Comparison of ENCODE assay signal across 28 cellular contexts in the genomic region with DNA sequence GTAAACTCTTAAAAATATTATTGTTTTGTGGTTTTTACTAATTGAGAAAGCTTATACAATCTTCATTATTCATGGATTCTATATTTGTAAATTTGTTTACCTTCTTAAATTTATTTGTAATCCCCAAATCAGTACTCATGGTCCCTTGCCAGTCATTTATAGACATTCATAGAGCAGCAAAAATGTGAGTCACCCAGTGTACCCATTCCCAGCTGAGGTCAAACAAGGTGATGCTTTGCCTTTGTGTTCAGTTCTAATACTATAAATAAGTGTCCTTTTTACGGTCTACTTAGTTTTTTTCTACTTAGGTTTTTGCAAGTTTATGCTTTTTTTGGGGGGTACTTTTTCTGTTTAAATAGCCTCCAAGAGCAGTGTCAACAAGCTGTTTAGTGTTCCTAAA. TPM values are rescaled to one million over a fixed set of nuclear protein-coding genes. Genes with fewer than 3 reads are reported as not detected.
DNase-seq lines count a peak whose midpoint lies in the region; ATAC-seq and TF ChIP-seq lines count a peak whose summit lies in the region.
"Had no signal": no experiment of that assay in that cellular context is flagged by ENCODE, and none has a peak within 500 bp of the region (broad histone marks: within the 10 kb centered on the region; RNA-seq: fewer than 3 reads in every experiment).

No MANE protein-coding gene starts in this region.

- no peak for TF ChIP-seq EP300 in SK-N-SH (IDR thresholded peaks at IDR 0.05; ENCODE audit: borderline replicate concordance in 1 of 2, low read depth in 1 of 2, low read length in 1 of 2)

- WGBS in SK-N-SH (ENCODE audit: low lambda C conversion rate): 74% methylated on average over 1 of the region's 1 CpG

- no peak overlapping the region; the same call in 1 of the 2 replicates for H2AFZ ChIP-seq in SK-N-SH (ENCODE audit: low read depth)
- H2AFZ ChIP-seq: parathyroid adenoma had no signal

- TF ChIP-seq CTCF in SK-N-SH (IDR thresholded peaks at IDR 0.05) (no peak), fibroblast of pulmonary artery (IDR thresholded peaks at IDR 0.05; ENCODE audit: low read length, missing control alignments) (no peak)

- no peaks in the 10 kb centered on the region for H3K9me2 ChIP-seq in SK-N-SH

- H3K4me2 ChIP-seq in SK-N-SH: no peak overlapping the region
- H3K4me2 ChIP-seq: smooth muscle cell had no signal

- no peak overlapping the region for H3K9ac ChIP-seq in SK-N-SH
- H3K9ac ChIP-seq: parathyroid adenoma had no signal

- peaks cover 3 to 7% of the 10 kb centered on the region in 2 experiments; a peak in 3 of 4 replicates for H3K4me1 ChIP-seq in SK-N-SH (ENCODE audit: control insufficient read depth in 1 of 2, insufficient read depth in 2 of 2, low read depth in 1 of 2, low read length in 1 of 2)

- POLR2A ChIA-PET in SK-N-SH (lab: Yijun Ruan, JAX): no interaction called here

- no peaks in the 10 kb centered on the region for H3K9me3 ChIP-seq in SK-N-SH
- H3K9me3 ChIP-seq in MG63: no peaks in the 10 kb centered on the region
- H3K9me3 ChIP-seq in T-helper 17 cell (ENCODE audit: control insufficient read depth, low read length, poor library complexity, severe bottlenecking): no peaks in the 10 kb centered on the region
- H3K9me3 ChIP-seq: esophagus muscularis mucosa, heart left ventricle, lower lobe of right lung had no signal

- DNase-seq in SK-N-SH (no peak), MG63 (peak; percentile 53), fibroblast of pulmonary artery (ENCODE audit: low read depth) (peak; percentile 27), substantia nigra (lab: John Stamatoyannopoulos, UW) (no peak), cerebellar cortex (ENCODE audit: low spot score) (no peak), T-helper 17 cell (no peak), GOT3 (lab: John Stamatoyannopoulos, UW) (no peak)
- DNase-seq: 8988T; activated CD4-positive, alpha-beta T cell treated with anti-CD3 and anti-CD28 coated beads, Interleukin-2, amount 50 U/mL, for 4 hours; activated T-cell treated with anti-CD3 and anti-CD28 coated beads, Interleukin-2, amount 50 U/mL, for 48 hours; DMS79 treated with DMSO at 0.1 percent for 48 hours; effector CD4-positive, alpha-beta T cell; H9; heart left ventricle; lower lobe of right lung; naive B cell; NCI-H1105 treated with DMSO at 0.1 percent for 48 hours; NCI-H510A treated with DMSO at 0.1 percent for 48 hours; Right ventricle myocardium superior; stimulated activated CD4-positive, alpha-beta T cell treated with anti-CD3 and anti-CD28 coated beads, Interleukin-4, amount 100 ng/mL, for 24 hours had no signal

- H3K79me2 ChIP-seq in SK-N-SH (ENCODE audit: insufficient read depth): no peaks in the 10 kb centered on the region
- H3K79me2 ChIP-seq: parathyroid adenoma had no signal

- no peaks in the 10 kb centered on the region for H3K4me1 Mint-ChIP-seq in T-helper 17 cell
- H3K4me1 Mint-ChIP-seq: activated naive CD4-positive, alpha-beta T cell treated with anti-CD3 and anti-CD28 coated beads, Interleukin-2, amount 50 U/mL, for 24 hours; naive B cell had no signal

- H3K27me3 Mint-ChIP-seq in T-helper 17 cell: peaks cover 41% of the 10 kb centered on the region

- H4K20me1 ChIP-seq in SK-N-SH (ENCODE audit: insufficient read depth): no peaks in the 10 kb centered on the region

- no peak for ATAC-seq in SK-N-SH treated with all-trans-retinoic acid at 6 μM for 48 hours
- ATAC-seq in T-helper 17 cell: no peak

- CTCF ChIA-PET in SK-N-SH (lab: Yijun Ruan, JAX): no interaction called here

- H3K4me3 ChIP-seq in SK-N-SH (ENCODE audit: low read depth in 2 of 2, low read length in 1 of 2) (no peak overlapping the region), MG63 (no peak overlapping the region), fibroblast of pulmonary artery (replicated peaks; ENCODE audit: low read depth, low read length) (no peak overlapping the region)
- H3K4me3 ChIP-seq: cardiac muscle cell, esophagus muscularis mucosa, heart left ventricle, lower lobe of right lung, smooth muscle cell had no signal

- H3K36me3 Mint-ChIP-seq in T-helper 17 cell (ENCODE audit: low read depth): no peaks in the 10 kb centered on the region
- H3K36me3 Mint-ChIP-seq: activated naive CD4-positive, alpha-beta T cell treated with anti-CD3 and anti-CD28 coated beads, Interleukin-2, amount 50 U/mL, for 24 hours; naive B cell had no signal

- H3F3A ChIP-seq in SK-N-SH (replicated peaks; ENCODE audit: insufficient read depth): no peaks in the 10 kb centered on the region

- H3K27ac ChIP-seq in SK-N-SH (ENCODE audit: low read depth in 2 of 2, low read length in 1 of 2) (no peak overlapping the region), substantia nigra (ENCODE audit: low read depth, low read length, poor library complexity, severe bottlenecking) (peak overlapping the region; percentile 24)
- H3K27ac ChIP-seq: cardiac muscle cell, lower lobe of right lung, parathyroid adenoma had no signal

- no peak overlapping the region for H3K27ac Mint-ChIP-seq in T-helper 17 cell
- H3K27ac Mint-ChIP-seq: activated naive CD4-positive, alpha-beta T cell treated with anti-CD3 and anti-CD28 coated beads, Interleukin-2, amount 50 U/mL, for 24 hours; naive B cell had no signal

- peaks cover 0 to 4% of the 10 kb centered on the region in 2 experiments for H3K36me3 ChIP-seq in SK-N-SH (replicated peaks in 1 of 2; ENCODE audit: control insufficient read depth in 1 of 2, insufficient read depth in 2 of 2, low read length in 1 of 2)
- no peaks in the 10 kb centered on the region for H3K36me3 ChIP-seq in MG63

- no peak for TF ChIP-seq RAD21 in SK-N-SH (IDR thresholded peaks at IDR 0.05; ENCODE audit: low read length)

- H3K27me3 ChIP-seq in SK-N-SH (ENCODE audit: insufficient read depth) (no peaks in the 10 kb centered on the region), MG63 (peaks cover 8% of the 10 kb centered on the region; the same call in 1 of the 2 replicates)
- H3K27me3 ChIP-seq: cardiac muscle cell, esophagus muscularis mucosa, heart left ventricle had no signal

- no peak overlapping the region for H3K4me3 Mint-ChIP-seq in T-helper 17 cell
- H3K4me3 Mint-ChIP-seq: activated naive CD4-positive, alpha-beta T cell treated with anti-CD3 and anti-CD28 coated beads, Interleukin-2, amount 50 U/mL, for 24 hours; CD14-positive monocyte; H9; naive B cell had no signal

TF ChIP-seq in SK-N-SH, 30 proteins besides CTCF, POLR2A, EP300 and RAD21:
- TF ChIP-seq FOSL2 (IDR thresholded peaks at IDR 0.05; ENCODE audit: borderline replicate concordance, low read depth) (no peak), RXRA (IDR thresholded peaks at IDR 0.05; ENCODE audit: borderline replicate concordance, low read depth) (0 out of 2 replicates have a peak, but pooled peaks have one; percentile 56)
TF ChIP-seq in SK-N-SH: peak in this region for 1.

TF ChIP-seq in SK-N-SH treated with all-trans-retinoic acid at 6 μM for 48 hours, 23 proteins besides CTCF, POLR2A, EP300 and RAD21 (continues in another document):
- TF ChIP-seq, protein P1, sequence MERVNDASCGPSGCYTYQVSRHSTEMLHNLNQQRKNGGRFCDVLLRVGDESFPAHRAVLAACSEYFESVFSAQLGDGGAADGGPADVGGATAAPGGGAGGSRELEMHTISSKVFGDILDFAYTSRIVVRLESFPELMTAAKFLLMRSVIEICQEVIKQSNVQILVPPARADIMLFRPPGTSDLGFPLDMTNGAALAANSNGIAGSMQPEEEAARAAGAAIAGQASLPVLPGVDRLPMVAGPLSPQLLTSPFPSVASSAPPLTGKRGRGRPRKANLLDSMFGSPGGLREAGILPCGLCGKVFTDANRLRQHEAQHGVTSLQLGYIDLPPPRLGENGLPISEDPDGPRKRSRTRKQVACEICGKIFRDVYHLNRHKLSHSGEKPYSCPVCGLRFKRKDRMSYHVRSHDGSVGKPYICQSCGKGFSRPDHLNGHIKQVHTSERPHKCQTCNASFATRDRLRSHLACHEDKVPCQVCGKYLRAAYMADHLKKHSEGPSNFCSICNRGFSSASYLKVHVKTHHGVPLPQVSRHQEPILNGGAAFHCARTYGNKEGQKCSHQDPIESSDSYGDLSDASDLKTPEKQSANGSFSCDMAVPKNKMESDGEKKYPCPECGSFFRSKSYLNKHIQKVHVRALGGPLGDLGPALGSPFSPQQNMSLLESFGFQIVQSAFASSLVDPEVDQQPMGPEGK (CRISPR knock-in tag; IDR thresholded peaks at IDR 0.05; ENCODE audit: borderline replicate concordance): no peak
- TF ChIP-seq, protein P2, sequence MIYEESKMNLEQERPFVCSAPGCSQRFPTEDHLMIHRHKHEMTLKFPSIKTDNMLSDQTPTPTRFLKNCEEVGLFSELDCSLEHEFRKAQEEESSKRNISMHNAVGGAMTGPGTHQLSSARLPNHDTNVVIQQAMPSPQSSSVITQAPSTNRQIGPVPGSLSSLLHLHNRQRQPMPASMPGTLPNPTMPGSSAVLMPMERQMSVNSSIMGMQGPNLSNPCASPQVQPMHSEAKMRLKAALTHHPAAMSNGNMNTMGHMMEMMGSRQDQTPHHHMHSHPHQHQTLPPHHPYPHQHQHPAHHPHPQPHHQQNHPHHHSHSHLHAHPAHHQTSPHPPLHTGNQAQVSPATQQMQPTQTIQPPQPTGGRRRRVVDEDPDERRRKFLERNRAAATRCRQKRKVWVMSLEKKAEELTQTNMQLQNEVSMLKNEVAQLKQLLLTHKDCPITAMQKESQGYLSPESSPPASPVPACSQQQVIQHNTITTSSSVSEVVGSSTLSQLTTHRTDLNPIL (CRISPR knock-in tag; IDR thresholded peaks at IDR 0.05; ENCODE audit: low read depth): no peak
- TF ChIP-seq GLIS3 (CRISPR knock-in tag; IDR thresholded peaks at IDR 0.05) (no peak), ZFP30 (CRISPR knock-in tag; IDR thresholded peaks at IDR 0.05) (no peak), ARNTL (CRISPR knock-in tag; IDR thresholded peaks at IDR 0.05; ENCODE audit: borderline replicate concordance, low read depth) (no peak), SNAI2 (CRISPR knock-in tag; IDR thresholded peaks at IDR 0.05) (no peak), TCF4 (CRISPR knock-in tag; IDR thresholded peaks at IDR 0.05; ENCODE audit: borderline replicate concordance) (no peak)

RNA-seq across cellular contexts. Expression of a gene that starts 36.1 kb away (rescaled TPM):
- polyA plus RNA-seq in SK-N-SH (2012; rRNA removed): 8.5 and 13.7 TPM in 2 replicates
- polyA plus RNA-seq in SK-N-SH (2012; cell fraction: cytosol; rRNA removed): 11.2 and 12.1 TPM in 2 replicates
- polyA plus RNA-seq in SK-N-SH (2012; cell fraction: nucleus; rRNA removed): 5.4 and 9.9 TPM in 2 replicates
- total RNA-seq in MG63 (2014; rRNA removed; shearing (Covaris generic); ENCODE audit: low replicate concordance): 0.07 and 0.46 TPM in 2 replicates
- 1 to 10 TPM in 1 of 2 donors, under 1 TPM in 1; 0.57 to 2.6 TPM for total RNA-seq in T-helper 17 cell

RNA-seq across cellular contexts. Expression of a gene that starts 54.8 kb away (rescaled TPM):
- 0.07 TPM in 1 of 2 replicates, not detected in the other for polyA plus RNA-seq in SK-N-SH (2012; rRNA removed)
- 0.03 and 0.04 TPM in 2 replicates for polyA plus RNA-seq in SK-N-SH (2012; cell fraction: cytosol; rRNA removed)
- 0.06 and 0.63 TPM in 2 replicates for polyA plus RNA-seq in SK-N-SH (2012; cell fraction: nucleus; rRNA removed)
- total RNA-seq in MG63 (2014; rRNA removed; shearing (Covaris generic); ENCODE audit: low replicate concordance): not detected in 2 replicates
- not detected for total RNA-seq in T-helper 17 cell
- total RNA-seq: cardiac muscle cell; esophagus muscularis mucosa; smooth muscle cell; T-helper 1 cell treated with Interleukin-12 subunit alpha and Interleukin-12 subunit beta and Interleukin-4 antibody, amounts not matched to agents 30 ng/mL and 1 ng/mL, for 36 hours had no signal
- polyA plus RNA-seq: cardiac muscle cell, smooth muscle cell had no signal

Comparison
In these comparisons a context has a peak if more than half of its experiments do, and no peak if none do; other contexts are left out.
1. DNase-seq: peak in MG63 (single experiment) and fibroblast of pulmonary artery (single experiment); none in SK-N-SH (single experiment), substantia nigra (0 of 49), cerebellar cortex (single experiment), T-helper 17 cell (0 of 3) and GOT3 (single experiment).